In genomic region chr14:45072121-45072520, GRCh38 we compare ENCODE assay signal across 37 cellular contexts.
"Had no signal": no experiment of that assay in that cellular context is flagged by ENCODE, and none has a peak within 500 bp of the region (broad histone marks: within the 10 kb centered on the region; RNA-seq: fewer than 3 reads in every experiment).

No MANE protein-coding gene starts in this region.

- H3K36me3 Mint-ChIP-seq: activated naive CD4-positive, alpha-beta T cell treated with anti-CD3 and anti-CD28 coated beads, Interleukin-2, amount 50 U/mL, for 72 hours had no signal

- H3K9me3 ChIP-seq: adrenal gland, ascending aorta had no signal

- H3K4me1 ChIP-seq: adrenal gland, ascending aorta had no signal

- H3K27me3 ChIP-seq: adrenal gland, ascending aorta, cardiac muscle cell had no signal

- H3K9me3 Mint-ChIP-seq: activated CD4-positive, alpha-beta memory T cell treated with anti-CD3 and anti-CD28 coated beads, Interleukin-2, amount 10 ng/mL, durations not matched to agents 7 days and 5 days; activated CD4-positive, alpha-beta T cell treated with anti-CD3 and anti-CD28 coated beads, Interleukin-2, amount 10 ng/mL, durations not matched to agents 7 days and 5 days; activated naive CD4-positive, alpha-beta T cell treated with anti-CD3 and anti-CD28 coated beads, Interleukin-2, amount 10 ng/mL, durations not matched to agents 7 days and 5 days; activated naive CD4-positive, alpha-beta T cell treated with anti-CD3 and anti-CD28 coated beads, Interleukin-2, amount 50 U/mL, for 72 hours; activated naive CD8-positive, alpha-beta T cell treated with anti-CD3 and anti-CD28 coated beads for 36 hours; activated T-cell treated with anti-CD3 and anti-CD28 coated beads, Interleukin-2, amount 50 U/mL, for 24 hours; activated T-cell treated with anti-CD3 and anti-CD28 coated beads, Interleukin-2, amount 50 U/mL, for 72 hours; activated T-helper 1 cell treated with anti-CD3 and anti-CD28 coated beads, Interleukin-12 subunit alpha, Interleukin-12 subunit beta, Interleukin-2, Interleukin-4 antibody, amounts not matched to agents 30 ng/mL and 10 ng/mL and 1 ng/mL, durations not matched to agents 14 hours and 24 hours and 36 hours; activated T-helper 17 cell treated with anti-CD3 and anti-CD28 coated beads, Interleukin-2, amount 50 U/mL, for 72 hours; central memory CD8-positive, alpha-beta T cell; T-helper 1 cell treated with Interleukin-12 subunit alpha and Interleukin-12 subunit beta and Interleukin-4 antibody, amounts not matched to agents 30 μg/mL and 1 μg/mL, for 36 hours; T-helper 2 cell treated with Interferon-gamma antibody and Interleukin-4, amounts not matched to agents 5 μg/mL and 100 μg/mL, for 36 hours had no signal

- H3K4me1 Mint-ChIP-seq: activated CD4-positive, alpha-beta T cell treated with anti-CD3 and anti-CD28 coated beads for 36 hours; activated naive CD4-positive, alpha-beta T cell treated with anti-CD3 and anti-CD28 coated beads, Interleukin-2, amount 10 ng/mL, durations not matched to agents 7 days and 5 days; activated naive CD8-positive, alpha-beta T cell treated with anti-CD3 and anti-CD28 coated beads for 36 hours; activated T-helper 17 cell treated with anti-CD3 and anti-CD28 coated beads, Interleukin-2, amount 50 U/mL, for 72 hours; brain; central memory CD8-positive, alpha-beta T cell had no signal

- H3K36me3 ChIP-seq: adrenal gland, cardiac muscle cell had no signal

- H3K27ac ChIP-seq: adrenal gland, ascending aorta, VCaP had no signal

- DNase-seq: activated CD4-positive, alpha-beta memory T cell treated with anti-CD3 and anti-CD28 coated beads, Interleukin-2, amount 10 ng/mL, durations not matched to agents 7 days and 5 days; activated CD4-positive, alpha-beta T cell treated with anti-CD3 and anti-CD28 coated beads for 1 hour; activated CD4-positive, alpha-beta T cell treated with anti-CD3 and anti-CD28 coated beads for 36 hours; activated CD4-positive, alpha-beta T cell treated with anti-CD3 and anti-CD28 coated beads for 48 hours; activated CD4-positive, alpha-beta T cell treated with anti-CD3 and anti-CD28 coated beads, Interleukin-2, amount 10 ng/mL, durations not matched to agents 7 days and 5 days; activated CD4-positive, alpha-beta T cell treated with anti-CD3 and anti-CD28 coated beads, Interleukin-2, amount 50 U/mL, for 48 hours; activated CD4-positive, CD25-positive, alpha-beta regulatory T cell; activated CD8-positive, alpha-beta memory T cell treated with anti-CD3 and anti-CD28 coated beads for 24 hours; activated CD8-positive, alpha-beta memory T cell treated with anti-CD3 and anti-CD28 coated beads, Interleukin-2, amount 10 ng/mL, durations not matched to agents 7 days and 5 days; activated CD8-positive, alpha-beta memory T cell treated with anti-CD3 and anti-CD28 coated beads, Interleukin-2, amount 50 U/mL, for 48 hours; activated CD8-positive, alpha-beta T cell treated with anti-CD3 and anti-CD28 coated beads, Interleukin-2, amount 10 ng/mL, durations not matched to agents 7 days and 5 days; activated effector memory CD4-positive, alpha-beta T cell treated with anti-CD3 and anti-CD28 coated beads, Interleukin-2, amount 50 U/mL, for 16 hours; activated gamma-delta T cell treated with Interleukin-2 at 50 U/mL for 16 hours; activated naive CD4-positive, alpha-beta T cell; activated naive CD4-positive, alpha-beta T cell treated with anti-CD3 and anti-CD28 coated beads, Interleukin-2, amount 10 ng/mL, durations not matched to agents 7 days and 5 days; activated naive CD8-positive, alpha-beta T cell treated with anti-CD3 and anti-CD28 coated beads for 36 hours; activated T-cell treated with anti-CD3 and anti-CD28 coated beads, Interleukin-2, amount 50 U/mL, for 24 hours; activated T-cell treated with anti-CD3 and anti-CD28 coated beads, Interleukin-2, amount 50 U/mL, for 72 hours; adrenal gland; amygdala; anterior cingulate cortex; caudate nucleus; cerebellar nuclear complex; SW 1271; T-helper 1 cell; T-helper 2 cell; T-helper 9 cell had no signal

- H3K4me3 Mint-ChIP-seq: activated CD4-positive, alpha-beta memory T cell treated with anti-CD3 and anti-CD28 coated beads, Interleukin-2, amount 10 ng/mL, durations not matched to agents 7 days and 5 days; activated CD4-positive, alpha-beta T cell treated with anti-CD3 and anti-CD28 coated beads for 36 hours; activated CD4-positive, alpha-beta T cell treated with anti-CD3 and anti-CD28 coated beads, Interleukin-2, amount 10 ng/mL, durations not matched to agents 7 days and 5 days; activated CD8-positive, alpha-beta memory T cell treated with anti-CD3 and anti-CD28 coated beads, Interleukin-2, amount 10 ng/mL, durations not matched to agents 7 days and 5 days; activated CD8-positive, alpha-beta T cell treated with anti-CD3 and anti-CD28 coated beads, Interleukin-2, amount 10 ng/mL, durations not matched to agents 7 days and 5 days; activated naive CD4-positive, alpha-beta T cell treated with anti-CD3 and anti-CD28 coated beads, Interleukin-2, amount 10 ng/mL, durations not matched to agents 7 days and 5 days; activated naive CD8-positive, alpha-beta T cell treated with anti-CD3 and anti-CD28 coated beads for 36 hours; activated T-cell treated with anti-CD3 and anti-CD28 coated beads, Interleukin-2, amount 50 U/mL, for 24 hours; activated T-cell treated with anti-CD3 and anti-CD28 coated beads, Interleukin-2, amount 50 U/mL, for 72 hours; activated T-helper 1 cell treated with anti-CD3 and anti-CD28 coated beads, Interleukin-12 subunit alpha, Interleukin-12 subunit beta, Interleukin-2, Interleukin-4 antibody, amounts not matched to agents 30 ng/mL and 10 ng/mL and 1 ng/mL, durations not matched to agents 14 hours and 24 hours and 36 hours; activated T-helper 17 cell treated with anti-CD3 and anti-CD28 coated beads, Interleukin-2, amount 50 U/mL, for 72 hours; brain; central memory CD8-positive, alpha-beta T cell; T-helper 1 cell treated with Interleukin-12 subunit alpha and Interleukin-12 subunit beta and Interleukin-4 antibody, amounts not matched to agents 30 μg/mL and 1 μg/mL, for 36 hours; T-helper 2 cell treated with Interferon-gamma antibody and Interleukin-4, amounts not matched to agents 5 μg/mL and 100 μg/mL, for 36 hours had no signal

- H3K27me3 Mint-ChIP-seq: activated CD4-positive, alpha-beta memory T cell treated with anti-CD3 and anti-CD28 coated beads, Interleukin-2, amount 10 ng/mL, durations not matched to agents 7 days and 5 days; activated CD4-positive, alpha-beta T cell treated with anti-CD3 and anti-CD28 coated beads for 36 hours; activated CD4-positive, alpha-beta T cell treated with anti-CD3 and anti-CD28 coated beads, Interleukin-2, amount 10 ng/mL, durations not matched to agents 7 days and 5 days; activated CD8-positive, alpha-beta memory T cell treated with anti-CD3 and anti-CD28 coated beads, Interleukin-2, amount 10 ng/mL, durations not matched to agents 7 days and 5 days; activated naive CD4-positive, alpha-beta T cell treated with anti-CD3 and anti-CD28 coated beads, Interleukin-2, amount 10 ng/mL, durations not matched to agents 7 days and 5 days; activated naive CD8-positive, alpha-beta T cell treated with anti-CD3 and anti-CD28 coated beads for 36 hours; activated T-cell treated with anti-CD3 and anti-CD28 coated beads, Interleukin-2, amount 50 U/mL, for 24 hours; activated T-helper 17 cell treated with anti-CD3 and anti-CD28 coated beads, Interleukin-2, amount 50 U/mL, for 72 hours; brain; central memory CD8-positive, alpha-beta T cell had no signal

- H3K27ac Mint-ChIP-seq: activated CD4-positive, alpha-beta memory T cell treated with anti-CD3 and anti-CD28 coated beads, Interleukin-2, amount 10 ng/mL, durations not matched to agents 7 days and 5 days; activated CD4-positive, alpha-beta T cell treated with anti-CD3 and anti-CD28 coated beads for 36 hours; activated CD4-positive, alpha-beta T cell treated with anti-CD3 and anti-CD28 coated beads, Interleukin-2, amount 10 ng/mL, durations not matched to agents 7 days and 5 days; activated CD8-positive, alpha-beta memory T cell treated with anti-CD3 and anti-CD28 coated beads, Interleukin-2, amount 10 ng/mL, durations not matched to agents 7 days and 5 days; activated CD8-positive, alpha-beta T cell treated with anti-CD3 and anti-CD28 coated beads, Interleukin-2, amount 10 ng/mL, durations not matched to agents 7 days and 5 days; activated naive CD4-positive, alpha-beta T cell treated with anti-CD3 and anti-CD28 coated beads, Interleukin-2, amount 10 ng/mL, durations not matched to agents 7 days and 5 days; activated naive CD4-positive, alpha-beta T cell treated with anti-CD3 and anti-CD28 coated beads, Interleukin-2, amount 50 U/mL, for 72 hours; activated naive CD8-positive, alpha-beta T cell treated with anti-CD3 and anti-CD28 coated beads for 36 hours; activated T-cell treated with anti-CD3 and anti-CD28 coated beads, Interleukin-2, amount 50 U/mL, for 24 hours; activated T-cell treated with anti-CD3 and anti-CD28 coated beads, Interleukin-2, amount 50 U/mL, for 72 hours; activated T-helper 1 cell treated with anti-CD3 and anti-CD28 coated beads, Interleukin-12 subunit alpha, Interleukin-12 subunit beta, Interleukin-2, Interleukin-4 antibody, amounts not matched to agents 30 ng/mL and 10 ng/mL and 1 ng/mL, durations not matched to agents 14 hours and 24 hours and 36 hours; activated T-helper 17 cell treated with anti-CD3 and anti-CD28 coated beads, Interleukin-2, amount 50 U/mL, for 72 hours; T-helper 1 cell treated with Interleukin-12 subunit alpha and Interleukin-12 subunit beta and Interleukin-4 antibody, amounts not matched to agents 30 μg/mL and 1 μg/mL, for 36 hours; T-helper 2 cell treated with Interferon-gamma antibody and Interleukin-4, amounts not matched to agents 5 μg/mL and 100 μg/mL, for 36 hours had no signal

- H3K4me3 ChIP-seq: adrenal gland, ascending aorta, cardiac muscle cell had no signal
